In the genomic region with DNA sequence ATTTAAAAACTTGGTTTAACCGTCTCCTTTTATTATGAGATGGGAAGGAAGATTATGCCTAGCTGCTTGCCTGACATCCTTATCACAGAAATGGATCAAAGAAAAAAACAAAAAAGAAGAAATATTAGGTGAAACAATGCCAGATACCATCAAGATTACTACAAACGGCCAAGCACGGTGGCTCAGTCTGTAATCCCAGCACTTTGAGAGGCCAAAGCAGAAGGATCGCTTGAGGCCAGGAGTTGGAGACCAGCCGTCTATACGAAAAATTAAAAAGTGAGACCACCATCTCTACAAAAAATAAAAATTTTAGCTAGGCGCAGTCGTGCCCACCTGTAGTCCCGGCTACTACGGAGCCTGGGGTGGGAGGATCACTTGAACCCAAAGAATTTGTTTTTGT, we compare ENCODE assay signal across 10 cellular contexts. TPM values are rescaled to one million over a fixed set of nuclear protein-coding genes. Genes with fewer than 3 reads are reported as not detected.
DNase-seq lines count a peak whose midpoint lies in the region; ATAC-seq and TF ChIP-seq lines count a peak whose summit lies in the region.
"Had no signal": no experiment of that assay in that cellular context is flagged by ENCODE, and none has a peak within 500 bp of the region (broad histone marks: within the 10 kb centered on the region; RNA-seq: fewer than 3 reads in every experiment).

No MANE protein-coding gene starts in this region.

- peak overlapping the region; percentile 85 to 98 (median 93) for H3K27ac ChIP-seq in tibial nerve

- H3K4me3 Mint-ChIP-seq in activated naive CD4-positive, alpha-beta T cell treated with anti-CD3 and anti-CD28 coated beads, Interleukin-2, amount 10 ng/mL, durations not matched to agents 7 days and 5 days = peak overlapping the region; percentile 93

- H3K36me3 ChIP-seq in kidney epithelial cell (ENCODE audit: control insufficient read depth, insufficient read depth, low read length) (no peaks in the 10 kb centered on the region), tibial nerve (no peaks in the 10 kb centered on the region)
- H3K36me3 ChIP-seq: Peyer's patch had no signal

- H3K27ac Mint-ChIP-seq in activated naive CD4-positive, alpha-beta T cell treated with anti-CD3 and anti-CD28 coated beads, Interleukin-2, amount 10 ng/mL, durations not matched to agents 7 days and 5 days = peak overlapping the region; percentile 91
- peak overlapping the region; percentile 3 to 96 for H3K27ac Mint-ChIP-seq in activated naive CD4-positive, alpha-beta T cell treated with anti-CD3 and anti-CD28 coated beads, Interleukin-2, amount 50 U/mL, for 72 hours

- H3K9me3 Mint-ChIP-seq in activated naive CD4-positive, alpha-beta T cell treated with anti-CD3 and anti-CD28 coated beads, Interleukin-2, amount 10 ng/mL, durations not matched to agents 7 days and 5 days = no peaks in the 10 kb centered on the region
- H3K9me3 Mint-ChIP-seq in activated naive CD4-positive, alpha-beta T cell treated with anti-CD3 and anti-CD28 coated beads, Interleukin-2, amount 50 U/mL, for 72 hours = no peaks in the 10 kb centered on the region

- WGBS in tibial nerve, 2 donors = 30 to 37% methylated on average over 10 of the region's 10 CpGs

- TF ChIP-seq EP300 in tibial nerve (IDR thresholded peaks at IDR 0.05) = no peak

- H3K4me1 Mint-ChIP-seq in activated naive CD4-positive, alpha-beta T cell treated with anti-CD3 and anti-CD28 coated beads, Interleukin-2, amount 10 ng/mL, durations not matched to agents 7 days and 5 days = peaks cover 65% of the 10 kb centered on the region

- no peak for TF ChIP-seq POLR2A in tibial nerve (IDR thresholded peaks at IDR 0.05)

- TF ChIP-seq CTCF in kidney epithelial cell (IDR thresholded peaks at IDR 0.05; ENCODE audit: insufficient read depth, low read length, poor library complexity, severe bottlenecking) = no peak
- TF ChIP-seq CTCF in tibial nerve (IDR thresholded peaks at IDR 0.05) = no peak

- no peaks in the 10 kb centered on the region for H3K27me3 Mint-ChIP-seq in activated naive CD4-positive, alpha-beta T cell treated with anti-CD3 and anti-CD28 coated beads, Interleukin-2, amount 10 ng/mL, durations not matched to agents 7 days and 5 days

- peaks cover 29% of the 10 kb centered on the region for H3K36me3 Mint-ChIP-seq in activated naive CD4-positive, alpha-beta T cell treated with anti-CD3 and anti-CD28 coated beads, Interleukin-2, amount 10 ng/mL, durations not matched to agents 7 days and 5 days
- H3K36me3 Mint-ChIP-seq in activated naive CD4-positive, alpha-beta T cell treated with anti-CD3 and anti-CD28 coated beads, Interleukin-2, amount 50 U/mL, for 72 hours = peaks cover 0 to 8% of the 10 kb centered on the region in 2 donors

- H3K27me3 ChIP-seq in kidney epithelial cell (ENCODE audit: control insufficient read depth, insufficient read depth, low read length) (no peaks in the 10 kb centered on the region), tibial nerve (no peaks in the 10 kb centered on the region)
- H3K27me3 ChIP-seq: Peyer's patch had no signal

- DNase-seq in activated naive CD4-positive, alpha-beta T cell treated with anti-CD3 and anti-CD28 coated beads, Interleukin-2, amount 10 ng/mL, durations not matched to agents 7 days and 5 days = no peak
- DNase-seq in activated naive CD4-positive, alpha-beta T cell treated with Interleukin-2 at 50 U/mL for 16 hours = no peak
- no peak for DNase-seq in activated naive CD4-positive, alpha-beta T cell treated with anti-CD3 and anti-CD28 coated beads, Interleukin-2, amount 50 U/mL, for 72 hours (ENCODE audit: low spot score in 2 of 2)
- DNase-seq in kidney epithelial cell (ENCODE audit: low read depth) (no peak), tibial nerve (ENCODE audit: low spot score in 2 of 2) (no peak), COR-L47 (lab: John Stamatoyannopoulos, UW) (no peak), NCI-H1436 (lab: John Stamatoyannopoulos, UW) (no peak)
- DNase-seq: Peyer's patch; stimulated activated CD4-positive, alpha-beta T cell treated with anti-CD3 and anti-CD28 coated beads, Interleukin-1b, Interleukin-23, amount 100 ng/mL, for 48 hours had no signal

- CTCF ChIA-PET in activated naive CD4-positive, alpha-beta T cell treated with anti-CD3 and anti-CD28 coated beads, Interleukin-2, amount 10 ng/mL, durations not matched to agents 7 days and 5 days (lab: Charles Lee) = no interaction called here

- H3K4me3 ChIP-seq in kidney epithelial cell (ENCODE audit: low read depth, low read length) = peak overlapping the region; percentile 81
- peak overlapping the region; percentile 69 to 99 (median 84) for H3K4me3 ChIP-seq in tibial nerve

- peaks cover 0 to 62% (median 16%) of the 10 kb centered on the region in 4 donors for H3K4me1 ChIP-seq in tibial nerve

- no peaks in the 10 kb centered on the region for H3K9me3 ChIP-seq in tibial nerve
- H3K9me3 ChIP-seq: Peyer's patch had no signal

- ATAC-seq in activated naive CD4-positive, alpha-beta T cell treated with anti-CD3 and anti-CD28 coated beads, Interleukin-2, amount 50 U/mL, for 72 hours = no peak
- ATAC-seq in HG03469 (IDR thresholded peaks at IDR 0.05; ENCODE audit: unreplicated experiment) = no peak

RNA-seq across cellular contexts. Expression of a gene that starts 2.3 kb away (rescaled TPM):
- total RNA-seq in activated naive CD4-positive, alpha-beta T cell treated with anti-CD3 and anti-CD28 coated beads, Interleukin-2, amount 50 U/mL, for 72 hours = 10 to 100 TPM; 74.9 to 84.3 TPM
- total RNA-seq in kidney epithelial cell = 31.7 and 35.0 TPM in 2 replicates
- total RNA-seq in tibial nerve = 100 to 1,000 TPM in 2 of 4 donors, 10 to 100 TPM in 2; 88.3 to 122 (median 99.7) TPM

RNA-seq across cellular contexts. Expression of a gene that starts 53.1 kb away (rescaled TPM):
- total RNA-seq in activated naive CD4-positive, alpha-beta T cell treated with anti-CD3 and anti-CD28 coated beads, Interleukin-2, amount 50 U/mL, for 72 hours = 100 to 1,000 TPM in 1 of 2 donors, 10 to 100 TPM in 1; 94.5 to 112 TPM
- 154 and 166 TPM in 2 replicates for total RNA-seq in kidney epithelial cell
- total RNA-seq in tibial nerve = 100 to 1,000 TPM in 1 of 4 donors, 10 to 100 TPM in 3; 85.1 to 133 (median 93.4) TPM
